In the genomic region with DNA sequence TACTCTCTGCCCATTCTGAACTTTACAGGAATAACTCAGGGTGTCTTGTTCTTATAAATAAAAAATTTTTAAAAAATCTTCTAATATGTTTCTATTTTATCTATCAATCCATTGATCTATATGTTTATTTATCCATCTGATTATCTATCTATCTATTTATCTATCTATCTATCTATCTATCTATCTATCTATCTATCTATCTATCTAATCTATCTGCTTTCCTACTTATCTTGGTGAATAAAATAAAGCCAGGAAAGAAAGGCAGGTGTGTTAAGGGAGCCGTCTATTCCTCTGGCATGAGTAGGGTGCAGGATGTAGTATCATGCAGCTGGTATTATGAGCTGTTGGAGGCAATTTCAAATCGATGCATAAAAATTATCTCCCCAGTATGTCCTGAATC, we compare ENCODE assay signal across 29 cellular contexts.
"Had no signal": no experiment of that assay in that cellular context is flagged by ENCODE, and none has a peak within 500 bp of the region (broad histone marks: within the 10 kb centered on the region; RNA-seq: fewer than 3 reads in every experiment).

No MANE protein-coding gene starts in this region.

- H3K9me3 ChIP-seq: ascending aorta, breast epithelium had no signal

- ATAC-seq: activated CD4-positive, alpha-beta T cell treated with anti-CD3 and anti-CD28 coated beads for 36 hours; activated CD8-positive, alpha-beta memory T cell treated with anti-CD3 and anti-CD28 coated beads, Interleukin-2, amount 10 ng/mL, durations not matched to agents 7 days and 5 days; activated CD8-positive, alpha-beta T cell treated with anti-CD3 and anti-CD28 coated beads, Interleukin-2, amount 10 ng/mL, durations not matched to agents 7 days and 5 days; activated naive CD8-positive, alpha-beta T cell treated with anti-CD3 and anti-CD28 coated beads, Interleukin-2, amount 50 U/mL, for 24 hours; esophagus mucosa; T-helper 17 cell had no signal

- DNase-seq: activated CD4-positive, alpha-beta memory T cell treated with anti-CD3 and anti-CD28 coated beads for 36 hours; activated CD4-positive, alpha-beta T cell treated with anti-CD3 and anti-CD28 coated beads for 36 hours; activated CD4-positive, alpha-beta T cell treated with anti-CD3 and anti-CD28 coated beads, Interleukin-2, amount 10 ng/mL, durations not matched to agents 24 days and 14 days; activated CD4-positive, CD25-positive, alpha-beta regulatory T cell; activated CD4-positive, CD25-positive, alpha-beta regulatory T cell treated with anti-CD3 and anti-CD28 coated beads, Interleukin-2, amount 50 U/mL, for 72 hours; activated CD8-positive, alpha-beta memory T cell treated with anti-CD3 and anti-CD28 coated beads, Interleukin-2, amount 10 ng/mL, durations not matched to agents 7 days and 5 days; activated CD8-positive, alpha-beta memory T cell treated with anti-CD3 and anti-CD28 coated beads, Interleukin-2, amount 50 U/mL, for 4 hours; activated CD8-positive, alpha-beta T cell treated with anti-CD3 and anti-CD28 coated beads, Interleukin-2, amount 10 ng/mL, durations not matched to agents 7 days and 5 days; activated effector memory CD4-positive, alpha-beta T cell treated with anti-CD3 and anti-CD28 coated beads, Interleukin-2, amount 50 U/mL, for 16 hours; activated naive CD4-positive, alpha-beta T cell treated with anti-CD3 and anti-CD28 coated beads for 36 hours; activated naive CD8-positive, alpha-beta T cell treated with anti-CD3 and anti-CD28 coated beads for 36 hours; activated naive CD8-positive, alpha-beta T cell treated with anti-CD3 and anti-CD28 coated beads, Interleukin-2, amount 50 U/mL, for 24 hours; activated T-cell treated with anti-CD3 and anti-CD28 coated beads, Interleukin-2, amount 50 U/mL, for 1 hour; activated T-cell treated with anti-CD3 and anti-CD28 coated beads, Interleukin-2, amount 50 U/mL, for 48 hours; adrenal gland; amygdala; central memory CD4-positive, alpha-beta T cell; dorsolateral prefrontal cortex; effector memory CD4-positive, alpha-beta T cell; endodermal cell; foreskin fibroblast; head of caudate nucleus; T-helper 17 cell; T1000 had no signal

- H3K4me3 ChIP-seq: adrenal gland, ascending aorta, breast epithelium, cardiac muscle cell, coronary artery, dorsolateral prefrontal cortex had no signal

- H3K4me1 ChIP-seq: adrenal gland, ascending aorta, breast epithelium had no signal

- H3K27ac ChIP-seq: adrenal gland, breast epithelium, cardiac muscle cell, coronary artery, dorsolateral prefrontal cortex had no signal

- H3K27me3 ChIP-seq: adrenal gland, ascending aorta had no signal

- H3K36me3 ChIP-seq: adrenal gland, ascending aorta, breast epithelium, cardiac muscle cell had no signal
